In genomic region chr17:76546556-76547182, GRCh38 we compare ENCODE assay signal across 9 cellular contexts. TPM values are rescaled to one million over a fixed set of nuclear protein-coding genes. Genes with fewer than 3 reads are reported as not detected.
DNase-seq lines count a peak whose midpoint lies in the region; ATAC-seq and TF ChIP-seq lines count a peak whose summit lies in the region.
"Had no signal": no experiment of that assay in that cellular context is flagged by ENCODE, and none has a peak within 500 bp of the region (broad histone marks: within the 10 kb centered on the region; RNA-seq: fewer than 3 reads in every experiment).

No MANE protein-coding gene starts in this region.

- H3K36me3 ChIP-seq in heart right ventricle = no peaks in the 10 kb centered on the region
- H3K36me3 ChIP-seq in adrenal gland (replicated peaks in 1 of 2) = no peaks in the 10 kb centered on the region

- DNase-seq in heart right ventricle (no peak), Right ventricle myocardium inferior (ENCODE audit: missing footprints) (no peak), adrenal gland (peak in 4 of 7 donors; percentile 48 to 80 (median 68)), glomerular visceral epithelial cell (ENCODE audit: extremely low spot score) (peak; percentile 87), NCI-H2227 (lab: John Stamatoyannopoulos, UW; ENCODE audit: unreplicated experiment) (no peak), NCI-H345 (lab: John Stamatoyannopoulos, UW) (no peak)

- H3K4me3 Mint-ChIP-seq in stimulated activated memory B cell treated with anti-CD40 and anti-IgM and Interleukin-4, amounts not matched to agents 10 μg/mL and 1 μg/mL and 100 μg/mL, for 72 hours = no peak overlapping the region
- H3K4me3 Mint-ChIP-seq: T-cell had no signal

- no peaks in the 10 kb centered on the region for H3K36me3 Mint-ChIP-seq in stimulated activated memory B cell treated with anti-CD40 and anti-IgM and Interleukin-4, amounts not matched to agents 10 μg/mL and 1 μg/mL and 100 μg/mL, for 72 hours
- H3K36me3 Mint-ChIP-seq: T-cell had no signal

- H3K9me3 ChIP-seq in heart right ventricle = no peaks in the 10 kb centered on the region
- no peaks in the 10 kb centered on the region for H3K9me3 ChIP-seq in adrenal gland (replicated peaks in 1 of 3)

- ATAC-seq in heart right ventricle (peak in 1 of 8 donors; percentile 1), Right ventricle myocardium inferior (no peak)
- no peak for ATAC-seq in stimulated activated memory B cell treated with anti-CD40 and anti-IgM and Interleukin-4, amounts not matched to agents 10 μg/mL and 1 μg/mL and 100 μg/mL, for 72 hours

- H3K4me1 ChIP-seq in heart right ventricle (peaks cover 38 to 72% (median 52%) of the 10 kb centered on the region in 9 donors), adrenal gland (replicated peaks in 1 of 2) (peaks cover 37 to 64% of the 10 kb centered on the region in 2 donors)

- H3K27me3 ChIP-seq in heart right ventricle = peaks cover 0 to 21% (median 0%) of the 10 kb centered on the region in 7 donors
- no peaks in the 10 kb centered on the region for H3K27me3 ChIP-seq in adrenal gland

- intact Hi-C loops in heart right ventricle (cut with DNase I) = loop anchor here in 8 of 10 donors (1.0 to 10.0 kb wide), 3 partner anchors 23 to 178 kb away; partner anchors contain the start of genes JMJD6 (in 1 of the 8) and METTL23 (in 1 of the 8)
- intact Hi-C loops in Right ventricle myocardium inferior (cut with DNase I) = loop anchor here (1.0 kb wide), 1 partner anchor 23 kb away; no protein-coding TSS in a partner anchor
- intact Hi-C loops in adrenal gland (cut with DNase I) = no loop called here

- H3K9me3 Mint-ChIP-seq in stimulated activated memory B cell treated with anti-CD40 and anti-IgM and Interleukin-4, amounts not matched to agents 10 μg/mL and 1 μg/mL and 100 μg/mL, for 72 hours = no peaks in the 10 kb centered on the region
- H3K9me3 Mint-ChIP-seq: T-cell had no signal

- H3K4me1 Mint-ChIP-seq in stimulated activated memory B cell treated with anti-CD40 and anti-IgM and Interleukin-4, amounts not matched to agents 10 μg/mL and 1 μg/mL and 100 μg/mL, for 72 hours = peaks cover 6% of the 10 kb centered on the region

- no peaks in the 10 kb centered on the region for H3K27me3 Mint-ChIP-seq in stimulated activated memory B cell treated with anti-CD40 and anti-IgM and Interleukin-4, amounts not matched to agents 10 μg/mL and 1 μg/mL and 100 μg/mL, for 72 hours

- no peak overlapping the region for H3K4me3 ChIP-seq in heart right ventricle
- H3K4me3 ChIP-seq in adrenal gland = no peak overlapping the region

- TF ChIP-seq CTCF in heart right ventricle (IDR thresholded peaks at IDR 0.05) (no peak), adrenal gland (IDR thresholded peaks at IDR 0.05) (no peak)

- 65 to 67% methylated on average over 11 of the region's 11 CpGs for WGBS in heart right ventricle, 2 donors
- WGBS in adrenal gland, 4 donors = 29 to 44% (median 32%) methylated on average over 7 to 11 of the region's 11 CpGs

- no peak overlapping the region for H3K27ac Mint-ChIP-seq in stimulated activated memory B cell treated with anti-CD40 and anti-IgM and Interleukin-4, amounts not matched to agents 10 μg/mL and 1 μg/mL and 100 μg/mL, for 72 hours
- H3K27ac Mint-ChIP-seq: T-cell had no signal

- TF ChIP-seq POLR2A in adrenal gland (IDR thresholded peaks at IDR 0.05) = no peak

- H3K27ac ChIP-seq in heart right ventricle (peak overlapping the region in 9 of 10 donors; percentile 30 to 79 (median 55)), adrenal gland (peak overlapping the region in 3 of 5 donors; percentile 24 to 71 (median 43)), temporal lobe (ENCODE audit: low read depth, low read length) (peak overlapping the region; percentile 4)

RNA-seq across cellular contexts. Expression of gene PRCD, which starts 6.8 kb away (rescaled TPM):
- total RNA-seq in heart right ventricle (1 to 10 TPM; 1.5 to 5.4 (median 2.4) TPM), Right ventricle myocardium inferior (3.4 TPM), adrenal gland (1 to 10 TPM in 6 of 8 donors, not detected in 2; 1.5 to 5.7 (median 2.8) TPM), temporal lobe (2.0 TPM)
- polyA plus RNA-seq in heart right ventricle (10 to 100 TPM in 1 of 2 donors, 1 to 10 TPM in 1; 3.7 to 17.3 TPM), adrenal gland (10 to 100 TPM in 2 of 3 donors, 1 to 10 TPM in 1; 4.5 to 37.2 (median 14.3) TPM)

RNA-seq across cellular contexts. Expression of gene CYGB, which starts 9.2 kb away (rescaled TPM):
- total RNA-seq in heart right ventricle = 10 to 100 TPM in 9 of 10 donors, 1 to 10 TPM in 1; 9.3 to 50.5 (median 17.9) TPM
- polyA plus RNA-seq in heart right ventricle = 10 to 100 TPM; 36.0 to 57.7 TPM
- 38.2 TPM for total RNA-seq in Right ventricle myocardium inferior
- 10 to 100 TPM in 7 of 8 donors, 1 to 10 TPM in 1; 9.5 to 18.1 (median 14.3) TPM for total RNA-seq in adrenal gland
- 10 to 100 TPM in 2 of 3 donors, 1 to 10 TPM in 1; 7.8 to 38.3 (median 32.1) TPM for polyA plus RNA-seq in adrenal gland
- total RNA-seq in temporal lobe = 2.0 TPM

RNA-seq across cellular contexts. Expression of gene ST6GALNAC2, which starts 39.0 kb away (rescaled TPM):
- total RNA-seq in heart right ventricle = 1 to 10 TPM; 3.7 to 8.4 (median 6.1) TPM
- 1 to 10 TPM; 1.5 to 4.5 TPM for polyA plus RNA-seq in heart right ventricle
- 5.7 TPM for total RNA-seq in Right ventricle myocardium inferior
- 10 to 100 TPM in 2 of 8 donors, 1 to 10 TPM in 6; 4.5 to 37.8 (median 6.4) TPM for total RNA-seq in adrenal gland
- 1 to 10 TPM; 3.4 to 4.3 (median 3.8) TPM for polyA plus RNA-seq in adrenal gland
- not detected for total RNA-seq in temporal lobe

RNA-seq across cellular contexts. Expression of gene RHBDF2, which starts 45.4 kb away (rescaled TPM):
- total RNA-seq in heart right ventricle (10 to 100 TPM in 4 of 10 donors, 1 to 10 TPM in 6; 6.5 to 33.1 (median 7.7) TPM), Right ventricle myocardium inferior (17.9 TPM), adrenal gland (100 to 1,000 TPM in 1 of 8 donors, 10 to 100 TPM in 7; 12.3 to 156 (median 43.8) TPM), temporal lobe (2.7 TPM)
- polyA plus RNA-seq in heart right ventricle (10 to 100 TPM; 13.5 to 27.0 TPM), adrenal gland (10 to 100 TPM in 2 of 3 donors, 1 to 10 TPM in 1; 4.9 to 39.3 (median 19.1) TPM)

Comparison
In these comparisons a context has a peak if more than half of its experiments do, and no peak if none do; other contexts are left out.
1. DNase-seq: peak in adrenal gland (4 of 7) and glomerular visceral epithelial cell (single experiment); none in heart right ventricle (0 of 2), Right ventricle myocardium inferior (single experiment), NCI-H2227 (single experiment) and NCI-H345 (single experiment).
2. H3K27ac ChIP-seq: peak in every context shown above with its lines; median percentile 55 in heart right ventricle; 43 in adrenal gland; 4 in temporal lobe.
3. intact Hi-C loops: an anchor here in heart right ventricle (1.0 to 10.0 kb wide) and Right ventricle myocardium inferior (1.0 kb wide); none called in adrenal gland.